8 cellular contexts compared by ENCODE assay signal in the genomic region with DNA sequence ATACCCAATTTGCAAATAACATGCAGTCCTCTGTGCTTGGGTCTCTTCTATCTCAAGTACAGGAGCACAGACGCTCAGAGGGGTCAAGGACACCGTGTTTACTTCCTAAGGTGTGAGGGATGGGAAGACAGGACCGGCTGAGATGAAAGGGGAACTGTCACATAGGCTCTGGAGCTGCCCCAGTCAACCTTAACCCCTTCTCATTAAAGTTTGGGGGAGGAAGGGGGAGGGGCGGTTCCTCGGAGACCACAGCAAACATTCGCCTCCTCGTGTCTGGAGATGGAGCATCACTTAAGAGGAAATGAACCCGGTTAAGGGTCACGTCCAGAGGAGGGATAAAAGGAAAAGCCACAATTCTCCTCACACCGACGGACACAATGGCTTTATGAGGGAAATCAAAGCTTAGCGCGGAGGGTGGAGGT. TPM values are rescaled to one million over a fixed set of nuclear protein-coding genes. Genes with fewer than 3 reads are reported as not detected.
A peak's percentile ranks its signal among the peaks of the same experiment; 100 is the strongest.
DNase-seq lines count a peak whose midpoint lies in the region; ATAC-seq lines count a peak whose summit lies in the region.

No MANE protein-coding gene starts in this region.

- H3K27ac Mint-ChIP-seq in activated T-helper 1 cell treated with anti-CD3 and anti-CD28 coated beads, Interleukin-12 subunit alpha, Interleukin-12 subunit beta, Interleukin-2, Interleukin-4 antibody, amounts not matched to agents 30 ng/mL and 10 ng/mL and 1 ng/mL, durations not matched to agents 14 hours and 24 hours and 36 hours = no peak overlapping the region
- peak overlapping the region; percentile 51 for H3K27ac Mint-ChIP-seq in stimulated activated effector memory CD8-positive, alpha-beta T cell treated with anti-CD3 and anti-CD28 coated beads, Interleukin-12 subunit alpha, Interleukin-12 subunit beta, amount 100 ng/mL, for 72 hours

- no peaks in the 10 kb centered on the region for H3K9me3 ChIP-seq in iPS-18c (ENCODE audit: control insufficient read depth, insufficient read depth, low read length)

- H3K4me3 Mint-ChIP-seq in activated T-helper 1 cell treated with anti-CD3 and anti-CD28 coated beads, Interleukin-12 subunit alpha, Interleukin-12 subunit beta, Interleukin-2, Interleukin-4 antibody, amounts not matched to agents 30 ng/mL and 10 ng/mL and 1 ng/mL, durations not matched to agents 14 hours and 24 hours and 36 hours = peak overlapping the region; percentile 87
- H3K4me3 Mint-ChIP-seq in stimulated activated effector memory CD8-positive, alpha-beta T cell treated with anti-CD3 and anti-CD28 coated beads, Interleukin-12 subunit alpha, Interleukin-12 subunit beta, amount 100 ng/mL, for 72 hours = peak overlapping the region; percentile 74

- H3K4me3 ChIP-seq in iPS-18c (ENCODE audit: insufficient read depth, low read depth, low read length) = peak overlapping the region; percentile 67

- peaks cover 71% of the 10 kb centered on the region for H3K27me3 Mint-ChIP-seq in activated T-helper 1 cell treated with anti-CD3 and anti-CD28 coated beads, Interleukin-12 subunit alpha, Interleukin-12 subunit beta, Interleukin-2, Interleukin-4 antibody, amounts not matched to agents 30 ng/mL and 10 ng/mL and 1 ng/mL, durations not matched to agents 14 hours and 24 hours and 36 hours (ENCODE audit: insufficient read depth)

- no peaks in the 10 kb centered on the region for H3K36me3 Mint-ChIP-seq in activated T-helper 1 cell treated with anti-CD3 and anti-CD28 coated beads, Interleukin-12 subunit alpha, Interleukin-12 subunit beta, Interleukin-2, Interleukin-4 antibody, amounts not matched to agents 30 ng/mL and 10 ng/mL and 1 ng/mL, durations not matched to agents 14 hours and 24 hours and 36 hours (ENCODE audit: low read depth)
- H3K36me3 Mint-ChIP-seq in stimulated activated effector memory CD8-positive, alpha-beta T cell treated with anti-CD3 and anti-CD28 coated beads, Interleukin-12 subunit alpha, Interleukin-12 subunit beta, amount 100 ng/mL, for 72 hours = peaks cover 4% of the 10 kb centered on the region

- no peak for ATAC-seq in stimulated activated effector memory CD8-positive, alpha-beta T cell treated with anti-CD3 and anti-CD28 coated beads, Interleukin-12 subunit alpha, Interleukin-12 subunit beta, amount 100 ng/mL, for 72 hours
- ATAC-seq in HG03039 (IDR thresholded peaks at IDR 0.05; ENCODE audit: unreplicated experiment) = no peak
- ATAC-seq in GM21526 (IDR thresholded peaks at IDR 0.05; ENCODE audit: low FRiP score, unreplicated experiment) = no peak

- no peaks in the 10 kb centered on the region for H3K9me3 Mint-ChIP-seq in activated T-helper 1 cell treated with anti-CD3 and anti-CD28 coated beads, Interleukin-12 subunit alpha, Interleukin-12 subunit beta, Interleukin-2, Interleukin-4 antibody, amounts not matched to agents 30 ng/mL and 10 ng/mL and 1 ng/mL, durations not matched to agents 14 hours and 24 hours and 36 hours
- no peaks in the 10 kb centered on the region for H3K9me3 Mint-ChIP-seq in stimulated activated effector memory CD8-positive, alpha-beta T cell treated with anti-CD3 and anti-CD28 coated beads, Interleukin-12 subunit alpha, Interleukin-12 subunit beta, amount 100 ng/mL, for 72 hours

- DNase-seq in DMS53 (lab: John Stamatoyannopoulos, UW) (peak; percentile 59), DMS53 treated with DMSO at 0.1 percent for 48 hours (lab: John Stamatoyannopoulos, UW; ENCODE audit: unreplicated experiment) (no peak), NCI-H2081 treated with DMSO at 0.1 percent for 48 hours (lab: John Stamatoyannopoulos, UW) (no peak)
- DNase-seq in activated T-helper 1 cell treated with anti-CD3 and anti-CD28 coated beads, Interleukin-12 subunit alpha, Interleukin-12 subunit beta, Interleukin-2, Interleukin-4 antibody, amounts not matched to agents 30 ng/mL and 10 ng/mL and 1 ng/mL, durations not matched to agents 14 hours and 24 hours and 36 hours (ENCODE audit: low spot score) = no peak
- no peak for DNase-seq in stimulated activated effector memory CD8-positive, alpha-beta T cell treated with anti-CD3 and anti-CD28 coated beads, Interleukin-12 subunit alpha, Interleukin-12 subunit beta, amount 100 ng/mL, for 72 hours (ENCODE audit: low spot score in 2 of 2)

- H3K4me1 Mint-ChIP-seq in activated T-helper 1 cell treated with anti-CD3 and anti-CD28 coated beads, Interleukin-12 subunit alpha, Interleukin-12 subunit beta, Interleukin-2, Interleukin-4 antibody, amounts not matched to agents 30 ng/mL and 10 ng/mL and 1 ng/mL, durations not matched to agents 14 hours and 24 hours and 36 hours (ENCODE audit: low read depth) = peaks cover 25% of the 10 kb centered on the region
- peaks cover 9% of the 10 kb centered on the region for H3K4me1 Mint-ChIP-seq in stimulated activated effector memory CD8-positive, alpha-beta T cell treated with anti-CD3 and anti-CD28 coated beads, Interleukin-12 subunit alpha, Interleukin-12 subunit beta, amount 100 ng/mL, for 72 hours

- intact Hi-C loops in activated T-helper 1 cell treated with anti-CD3 and anti-CD28 coated beads, Interleukin-12 subunit alpha, Interleukin-12 subunit beta, Interleukin-2, Interleukin-4 antibody, amounts not matched to agents 30 ng/mL and 10 ng/mL and 1 ng/mL, durations not matched to agents 14 hours and 24 hours and 36 hours (cut with micrococcal nuclease) = loop anchor here (5.0 kb wide), 1 partner anchor 52 kb away; no protein-coding TSS in a partner anchor

RNA-seq across cellular contexts. Expression of a gene that starts 1.1 kb away (rescaled TPM):
- 9.6 and 10.4 TPM in 2 replicates for total RNA-seq in activated T-helper 1 cell treated with anti-CD3 and anti-CD28 coated beads, Interleukin-12 subunit alpha, Interleukin-12 subunit beta, Interleukin-2, Interleukin-4 antibody, amounts not matched to agents 30 ng/mL and 10 ng/mL and 1 ng/mL, durations not matched to agents 14 hours and 24 hours and 36 hours
